ENCODE assay signal across 8 cellular contexts in the genomic region with DNA sequence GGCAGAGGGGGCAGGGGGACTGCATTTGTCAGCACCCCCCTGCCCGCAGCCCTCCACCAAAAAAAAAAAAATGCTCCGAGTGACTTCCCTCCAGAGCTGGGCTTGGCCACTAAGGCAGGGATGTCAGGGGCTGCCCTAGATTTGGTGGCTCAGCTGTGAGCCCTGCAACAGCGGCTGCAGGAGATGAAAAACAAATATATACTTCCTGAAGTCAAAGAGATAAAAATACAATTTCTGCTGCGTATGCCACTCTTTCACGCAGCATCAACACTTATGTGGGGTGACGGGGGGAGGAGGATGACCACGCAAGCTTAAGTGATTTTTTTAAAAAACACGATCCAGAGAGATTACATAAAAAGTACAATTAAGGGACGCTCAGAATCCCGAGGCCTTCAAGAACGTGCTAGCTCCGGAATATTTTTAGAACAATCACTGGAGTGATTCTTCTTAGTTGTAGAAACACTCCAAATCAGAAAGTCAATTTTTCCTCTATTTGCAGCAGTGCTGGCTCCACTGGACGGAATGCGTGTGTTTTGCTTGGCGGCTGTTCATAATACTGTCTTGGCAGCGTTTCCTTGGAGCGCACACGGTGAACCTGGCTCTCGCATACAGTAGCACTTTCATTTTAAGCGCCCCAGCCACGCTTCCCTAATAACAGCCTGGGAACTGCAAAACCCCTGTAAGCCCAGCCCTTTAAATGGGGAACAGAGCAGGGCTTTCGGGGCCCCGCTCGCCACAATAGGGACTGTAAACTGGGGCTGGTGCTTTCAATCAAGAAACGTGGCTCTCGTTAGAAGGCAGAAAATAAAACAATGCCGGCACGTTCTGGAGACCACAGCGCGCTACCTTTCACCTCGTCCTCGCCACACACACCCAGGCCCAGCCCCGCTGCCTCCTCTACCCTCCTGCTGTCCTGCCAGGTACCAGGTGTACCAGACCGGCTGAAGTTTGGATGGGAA.
A peak's percentile ranks its signal among the peaks of the same experiment; 100 is the strongest.
DNase-seq lines count a peak whose midpoint lies in the region; ATAC-seq, FAIRE-seq and TF ChIP-seq lines count a peak whose summit lies in the region.

No MANE protein-coding gene starts in this region.

- H3K9me3 Mint-ChIP-seq in activated CD4-positive, alpha-beta memory T cell treated with anti-CD3 and anti-CD28 coated beads for 36 hours = no peaks in the 10 kb centered on the region

- TF ChIP-seq CTCF in esophagus muscularis mucosa (IDR thresholded peaks at IDR 0.05) (no peak), pancreas (IDR thresholded peaks at IDR 0.05) (no peak), GM20000 (IDR thresholded peaks at IDR 0.05; ENCODE audit: extremely low read depth, missing control alignments) (no peak)

- H3K4me3 ChIP-seq in esophagus muscularis mucosa (peak overlapping the region; percentile 42 to 59 (median 46)), pancreas (peak overlapping the region in 3 of 4 donors; percentile 14 to 39 (median 33))

- peak; percentile 16 for DNase-seq in stimulated activated CD4-positive, alpha-beta T cell treated with anti-CD3 and anti-CD28 coated beads, Interleukin-15, amount 100 ng/mL, for 24 hours
- DNase-seq in stimulated activated CD4-positive, alpha-beta T cell treated with anti-CD3 and anti-CD28 coated beads, Interleukin-4, amount 100 ng/mL, for 4 hours = no peak
- peak; percentile 56 for DNase-seq in activated CD4-positive, alpha-beta memory T cell treated with anti-CD3 and anti-CD28 coated beads for 36 hours
- DNase-seq in esophagus muscularis mucosa (ENCODE audit: extremely low spot score) (no peak), pancreas (peak in 4 of 6 donors; percentile 57 to 68 (median 59)), SIG-M5 treated with dmso at 0.1 percent for 504 hours (lab: John Stamatoyannopoulos, UW; ENCODE audit: unreplicated experiment) (no peak), SKM-1 (lab: John Stamatoyannopoulos, UW; ENCODE audit: unreplicated experiment) (no peak), GM20000 (ENCODE audit: low spot score) (no peak)

- H3K9me3 ChIP-seq in esophagus muscularis mucosa (no peaks in the 10 kb centered on the region), pancreas (no peaks in the 10 kb centered on the region)

- peaks cover 92% of the 10 kb centered on the region for H3K4me1 Mint-ChIP-seq in activated CD4-positive, alpha-beta memory T cell treated with anti-CD3 and anti-CD28 coated beads for 36 hours (ENCODE audit: low read depth)

- H3K36me3 ChIP-seq in esophagus muscularis mucosa (no peaks in the 10 kb centered on the region), pancreas (no peaks in the 10 kb centered on the region)

- FAIRE-seq in pancreas (lab: Jason Lieb, UNC) = no peak

- H3K36me3 Mint-ChIP-seq in activated CD4-positive, alpha-beta memory T cell treated with anti-CD3 and anti-CD28 coated beads for 36 hours = peaks cover 23% of the 10 kb centered on the region

- H3K4me3 Mint-ChIP-seq in activated CD4-positive, alpha-beta memory T cell treated with anti-CD3 and anti-CD28 coated beads for 36 hours = peak overlapping the region; percentile 84

- intact Hi-C loops in activated CD4-positive, alpha-beta memory T cell treated with anti-CD3 and anti-CD28 coated beads for 36 hours (cut with micrococcal nuclease) = loop anchor here (1.0 to 10.0 kb wide), 6 partner anchors 74 to 1487 kb away; no protein-coding TSS in a partner anchor
- intact Hi-C loops in esophagus muscularis mucosa (cut with DNase I) (no loop called here), pancreas (cut with DNase I) (no loop called here)

- no peaks in the 10 kb centered on the region for H3K27me3 Mint-ChIP-seq in activated CD4-positive, alpha-beta memory T cell treated with anti-CD3 and anti-CD28 coated beads for 36 hours

- POLR2A ChIA-PET in activated CD4-positive, alpha-beta memory T cell treated with anti-CD3 and anti-CD28 coated beads for 36 hours (lab: Charles Lee) = interaction anchor here (0.7 to 1.3 kb wide), 10 partner anchors 21 to 76 kb away, joined by 3 to 7 read pairs (median 4); no protein-coding TSS in a partner anchor

- peak overlapping the region; percentile 88 for H3K27ac Mint-ChIP-seq in activated CD4-positive, alpha-beta memory T cell treated with anti-CD3 and anti-CD28 coated beads for 36 hours

- CTCF ChIA-PET in activated CD4-positive, alpha-beta memory T cell treated with anti-CD3 and anti-CD28 coated beads for 36 hours (lab: Charles Lee) = interaction anchor here (0.6 to 12.0 kb wide), 6 partner anchors 13 to 1214 kb away, joined by 3 to 130 read pairs (median 4); no protein-coding TSS in a partner anchor

- WGBS in esophagus muscularis mucosa = 25% methylated on average over 33 of the region's 34 CpGs
- 15 to 17% methylated on average over 34 of the region's 34 CpGs for WGBS in pancreas, 2 donors

- peaks cover 0 to 4% (median 0%) of the 10 kb centered on the region in 4 donors for H3K27me3 ChIP-seq in esophagus muscularis mucosa
- no peaks in the 10 kb centered on the region for H3K27me3 ChIP-seq in pancreas

- peak overlapping the region; percentile 35 to 72 (median 45) for H3K27ac ChIP-seq in esophagus muscularis mucosa (replicated peaks in 1 of 4)
- peak overlapping the region in 1 of 4 donors; percentile 5 for H3K27ac ChIP-seq in pancreas

- no peak for TF ChIP-seq POLR2A in esophagus muscularis mucosa (IDR thresholded peaks at IDR 0.05; ENCODE audit: low read depth)

- peak; percentile 93 to 98 (median 96) for ATAC-seq in pancreas

- H3K4me1 ChIP-seq in esophagus muscularis mucosa (peaks cover 12 to 49% (median 38%) of the 10 kb centered on the region in 4 donors), pancreas (peaks cover 0 to 5% (median 5%) of the 10 kb centered on the region in 3 donors)

- no peak for TF ChIP-seq EP300 in esophagus muscularis mucosa (IDR thresholded peaks at IDR 0.05)

Comparison
In these comparisons a context has a peak if more than half of its experiments do, and no peak if none do; other contexts are left out.
1. DNase-seq: peak in stimulated activated CD4-positive, alpha-beta T cell treated with anti-CD3 and anti-CD28 coated beads, Interleukin-15, amount 100 ng/mL, for 24 hours (single experiment), activated CD4-positive, alpha-beta memory T cell treated with anti-CD3 and anti-CD28 coated beads for 36 hours (single experiment) and pancreas (4 of 6); none in stimulated activated CD4-positive, alpha-beta T cell treated with anti-CD3 and anti-CD28 coated beads, Interleukin-4, amount 100 ng/mL, for 4 hours (0 of 2), esophagus muscularis mucosa (single experiment), SIG-M5 treated with dmso at 0.1 percent for 504 hours (single experiment), SKM-1 (single experiment) and GM20000 (single experiment).